3 cellular contexts compared by ENCODE assay signal in genomic region chrX:137882960-137883359, GRCh38.
TF ChIP-seq lines count a peak whose summit lies in the region.

No MANE protein-coding gene starts in this region.

TF ChIP-seq in A549, 52 proteins besides CTCF, POLR2A, EP300 and RAD21:
- TF ChIP-seq HMGXB4 (CRISPR knock-in tag; IDR thresholded peaks at IDR 0.05; ENCODE audit: borderline replicate concordance) (no peak), CEBPB (IDR thresholded peaks at IDR 0.05) (no peak), ZSCAN20 (CRISPR knock-in tag; IDR thresholded peaks at IDR 0.05) (no peak), MAFK (IDR thresholded peaks at IDR 0.05; ENCODE audit: partially characterized antibody) (peak; percentile 81)
TF ChIP-seq in A549: peak in this region for 1.

TF ChIP-seq in IMR-90, 13 proteins besides CTCF, POLR2A, EP300 and RAD21:
- TF ChIP-seq MAFK (IDR thresholded peaks at IDR 0.05; ENCODE audit: low read depth, low read length) (peak; percentile 87), MAZ (IDR thresholded peaks at IDR 0.05; ENCODE audit: borderline replicate concordance, low read depth, low read length) (no peak), RCOR1 (IDR thresholded peaks at IDR 0.05; ENCODE audit: insufficient replicate concordance, low read length) (no peak)

TF ChIP-seq in H1, 55 proteins besides CTCF, POLR2A, EP300 and RAD21:
- TF ChIP-seq MAFK (IDR thresholded peaks at IDR 0.05; ENCODE audit: low read depth, low read length): peak; percentile 32; the same call in 1 of the 2 replicates
- TF ChIP-seq CHD1 (IDR thresholded peaks at IDR 0.05; ENCODE audit: low read depth, low read length): no peak
